In genomic region chr5:81850494-81850893, GRCh38 we compare ENCODE assay signal across 8 cellular contexts.
DNase-seq lines count a peak whose midpoint lies in the region; FAIRE-seq and TF ChIP-seq lines count a peak whose summit lies in the region.

No MANE protein-coding gene starts in this region.

- H3K36me3 ChIP-seq in KOPT-K1 (ENCODE audit: insufficient read depth, low read length), result no peaks in the 10 kb centered on the region
- H3K36me3 ChIP-seq in colonic mucosa, result no peaks in the 10 kb centered on the region
- no peaks in the 10 kb centered on the region for H3K36me3 ChIP-seq in neural cell (ENCODE audit: insufficient read depth, low read length)

- no peaks in the 10 kb centered on the region for H3K79me2 ChIP-seq in neural cell (replicated peaks; ENCODE audit: insufficient read depth, low read length)

- peak overlapping the region; percentile 99 for H3K27ac ChIP-seq in KOPT-K1 (ENCODE audit: low read depth, low read length, poor library complexity, severe bottlenecking)
- H3K27ac ChIP-seq in colonic mucosa, result peak overlapping the region; percentile 94
- H3K27ac ChIP-seq in neural cell (ENCODE audit: low read length), result peak overlapping the region; percentile 90

- H3K4me3 ChIP-seq in AG10803 (ENCODE audit: low read length) (no peak overlapping the region), colonic mucosa (no peak overlapping the region), neural cell (ENCODE audit: low read length) (peak overlapping the region; percentile 61)

- peak overlapping the region; percentile 70 for H3K4me2 ChIP-seq in neural cell (ENCODE audit: low read length)

- TF ChIP-seq CTCF in AG10803 (conservative IDR thresholded peaks at IDR 0.05; ENCODE audit: low read length), result no peak
- no peak for TF ChIP-seq CTCF in colonic mucosa (IDR thresholded peaks at IDR 0.05)
- TF ChIP-seq CTCF in neural cell (IDR thresholded peaks at IDR 0.05; ENCODE audit: poor library complexity, severe bottlenecking), result no peak

- no peak for FAIRE-seq in frontal cortex (lab: Jason Lieb, UNC)

- no peak overlapping the region for H2AFZ ChIP-seq in neural cell (ENCODE audit: low read depth, low read length)

- TF ChIP-seq RAD21 in neural cell (conservative IDR thresholded peaks at IDR 0.05), result no peak

- peak; percentile 77 for DNase-seq in AG10803 (ENCODE audit: low read depth)
- DNase-seq in colonic mucosa, result no peak
- DNase-seq in frontal cortex (ENCODE audit: low spot score in 2 of 2), result no peak
- DNase-seq in activated CD4-positive, CD25-positive, alpha-beta regulatory T cell treated with anti-CD3 and anti-CD28 coated beads, Interleukin-2, amount 50 U/mL, for 72 hours, result no peak
- no peak for DNase-seq in midbrain (lab: John Stamatoyannopoulos, UW)
- no peak for DNase-seq in superior temporal gyrus (ENCODE audit: extremely low spot score)

- no peaks in the 10 kb centered on the region for H3K9me2 ChIP-seq in neural cell (ENCODE audit: insufficient read depth, low read length)

- H3K27me3 ChIP-seq in colonic mucosa (no peaks in the 10 kb centered on the region), neural cell (ENCODE audit: insufficient read depth, low read depth, low read length) (no peaks in the 10 kb centered on the region)

- peaks cover 8% of the 10 kb centered on the region for H3F3A ChIP-seq in neural cell (ENCODE audit: insufficient read depth, low read length, poor library complexity, severe bottlenecking)

- intact Hi-C loops in colonic mucosa (cut with DNase I), result no loop called here

- H4K20me1 ChIP-seq in neural cell (ENCODE audit: insufficient read depth), result no peaks in the 10 kb centered on the region

- H3K9me3 ChIP-seq in KOPT-K1 (ENCODE audit: insufficient read depth, low read length, poor library complexity, severe bottlenecking), result no peaks in the 10 kb centered on the region
- no peaks in the 10 kb centered on the region for H3K9me3 ChIP-seq in colonic mucosa
- H3K9me3 ChIP-seq in neural cell (ENCODE audit: low read length), result no peaks in the 10 kb centered on the region

- TF ChIP-seq EP300 in neural cell (conservative IDR thresholded peaks at IDR 0.05; ENCODE audit: poor library complexity, severe bottlenecking), result no peak

- H3K4me1 ChIP-seq in colonic mucosa, result peaks cover 13% of the 10 kb centered on the region

- H3K9ac ChIP-seq in colonic mucosa (ENCODE audit: low read depth in 2 of 2, low read length in 2 of 2) (peak overlapping the region in 1 of 2 donors; percentile 73), neural cell (ENCODE audit: low read length) (peak overlapping the region; percentile 50)

TF ChIP-seq in neural cell, 6 proteins besides CTCF, POLR2A, EP300 and RAD21:
- no peak for TF ChIP-seq TAF1 (IDR thresholded peaks at IDR 0.05; ENCODE audit: low read depth)
- TF ChIP-seq POLR2AphosphoS5 (IDR thresholded peaks at IDR 0.05), result no peak
- TF ChIP-seq EZH2 (IDR thresholded peaks at IDR 0.05; ENCODE audit: borderline replicate concordance, insufficient read depth, low read length, poor library complexity, severe bottlenecking), result no peak
- no peak for TF ChIP-seq SMC3 (conservative IDR thresholded peaks at IDR 0.05; ENCODE audit: poor library complexity)
- TF ChIP-seq, protein P1, sequence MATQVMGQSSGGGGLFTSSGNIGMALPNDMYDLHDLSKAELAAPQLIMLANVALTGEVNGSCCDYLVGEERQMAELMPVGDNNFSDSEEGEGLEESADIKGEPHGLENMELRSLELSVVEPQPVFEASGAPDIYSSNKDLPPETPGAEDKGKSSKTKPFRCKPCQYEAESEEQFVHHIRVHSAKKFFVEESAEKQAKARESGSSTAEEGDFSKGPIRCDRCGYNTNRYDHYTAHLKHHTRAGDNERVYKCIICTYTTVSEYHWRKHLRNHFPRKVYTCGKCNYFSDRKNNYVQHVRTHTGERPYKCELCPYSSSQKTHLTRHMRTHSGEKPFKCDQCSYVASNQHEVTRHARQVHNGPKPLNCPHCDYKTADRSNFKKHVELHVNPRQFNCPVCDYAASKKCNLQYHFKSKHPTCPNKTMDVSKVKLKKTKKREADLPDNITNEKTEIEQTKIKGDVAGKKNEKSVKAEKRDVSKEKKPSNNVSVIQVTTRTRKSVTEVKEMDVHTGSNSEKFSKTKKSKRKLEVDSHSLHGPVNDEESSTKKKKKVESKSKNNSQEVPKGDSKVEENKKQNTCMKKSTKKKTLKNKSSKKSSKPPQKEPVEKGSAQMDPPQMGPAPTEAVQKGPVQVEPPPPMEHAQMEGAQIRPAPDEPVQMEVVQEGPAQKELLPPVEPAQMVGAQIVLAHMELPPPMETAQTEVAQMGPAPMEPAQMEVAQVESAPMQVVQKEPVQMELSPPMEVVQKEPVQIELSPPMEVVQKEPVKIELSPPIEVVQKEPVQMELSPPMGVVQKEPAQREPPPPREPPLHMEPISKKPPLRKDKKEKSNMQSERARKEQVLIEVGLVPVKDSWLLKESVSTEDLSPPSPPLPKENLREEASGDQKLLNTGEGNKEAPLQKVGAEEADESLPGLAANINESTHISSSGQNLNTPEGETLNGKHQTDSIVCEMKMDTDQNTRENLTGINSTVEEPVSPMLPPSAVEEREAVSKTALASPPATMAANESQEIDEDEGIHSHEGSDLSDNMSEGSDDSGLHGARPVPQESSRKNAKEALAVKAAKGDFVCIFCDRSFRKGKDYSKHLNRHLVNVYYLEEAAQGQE (IDR thresholded peaks at IDR 0.05; ENCODE audit: borderline replicate concordance), result no peak
- no peak for TF ChIP-seq MXI1 (conservative IDR thresholded peaks at IDR 0.05; ENCODE audit: poor library complexity, severe bottlenecking)
